In genomic region chr22:20131856-20132685, GRCh38 we compare ENCODE assay signal across 6 cellular contexts. TPM values are rescaled to one million over a fixed set of nuclear protein-coding genes. Genes with fewer than 3 reads are reported as not detected.
DNase-seq lines count a peak whose midpoint lies in the region; ATAC-seq and TF ChIP-seq lines count a peak whose summit lies in the region.

No MANE protein-coding gene starts in this region.

- peak overlapping the region; percentile 65 for H3K23ac ChIP-seq in IMR-90 (ENCODE audit: low read depth, low read length)

- H3K14ac ChIP-seq in IMR-90 (replicated peaks; ENCODE audit: low read depth, low read length), result peak overlapping the region; percentile 22

- WGBS in IMR-90 (ENCODE audit: extremely low coverage in 2 of 2, insufficient read length in 1 of 2), 2 experiments, result 0% methylated on average over 27 of the region's 73 CpGs; no CpG with 5 or more reads in 1 of the 2 experiments
- WGBS in ectodermal cell, 2 experiments, result 5 to 6% methylated on average over 73 of the region's 73 CpGs

- H4K5ac ChIP-seq in IMR-90 (ENCODE audit: low read depth, low read length), result no peak overlapping the region

- peaks cover 9% of the 10 kb centered on the region for H3K9me1 ChIP-seq in IMR-90 (ENCODE audit: insufficient read depth, low read length)

- no peak for TF ChIP-seq POLR2A in IMR-90 (IDR thresholded peaks at IDR 0.05; ENCODE audit: low read depth, low read length)

- H3K4me2 ChIP-seq in BLaER1 treated with 17β-estradiol and CSF1 and Interleukin-3, amounts not matched to agents 10 nM and 100 nM, result peak overlapping the region; percentile 89 to 100 (median 99)
- peak overlapping the region; percentile 91 for H3K4me2 ChIP-seq in IMR-90 (ENCODE audit: low read depth, low read length)

- no peaks in the 10 kb centered on the region for H3K27me3 ChIP-seq in BLaER1 treated with 17β-estradiol and CSF1 and Interleukin-3, amounts not matched to agents 10 nM and 100 nM
- H3K27me3 ChIP-seq in IMR-90 (ENCODE audit: control insufficient read depth, insufficient read depth, low read length), result no peaks in the 10 kb centered on the region
- no peaks in the 10 kb centered on the region for H3K27me3 ChIP-seq in ectodermal cell (ENCODE audit: control insufficient read depth, insufficient read depth, low read length, poor library complexity, severe bottlenecking)
- no peaks in the 10 kb centered on the region for H3K27me3 ChIP-seq in rectal smooth muscle tissue (ENCODE audit: control insufficient read depth, insufficient read depth, low read length)

- peak overlapping the region; percentile 43 for H2BK5ac ChIP-seq in IMR-90 (ENCODE audit: low read depth, low read length, poor library complexity, severe bottlenecking)

- peaks cover 44 to 91% (median 88%) of the 10 kb centered on the region in 11 experiments for H4K20me1 ChIP-seq in BLaER1 treated with 17β-estradiol and CSF1 and Interleukin-3, amounts not matched to agents 10 nM and 100 nM
- peaks cover 52% of the 10 kb centered on the region for H4K20me1 ChIP-seq in IMR-90 (ENCODE audit: insufficient read depth, low read length)

- BruUV-seq in IMR-90 (replicated peaks; lab: Mats Ljungman, UMichigan), result no TSS peak

- ATAC-seq in IMR-90 (ENCODE audit: low read depth), result peak; percentile 16

- H4K91ac ChIP-seq in IMR-90 (ENCODE audit: insufficient read depth, low read depth, low read length), result peak overlapping the region; percentile 65; the same call in 1 of the 2 replicates

- TF ChIP-seq RAD21 in IMR-90 (IDR thresholded peaks at IDR 0.05; ENCODE audit: low read length), result no peak

- H3K18ac ChIP-seq in IMR-90 (ENCODE audit: low read depth, low read length), result no peak overlapping the region

- dilution Hi-C loops in IMR-90 (cut with HindIII; ENCODE audit: low sequenced_read_pairs, unreplicated experiment), result no loop called here

- H3K56ac ChIP-seq in IMR-90 (ENCODE audit: extremely low read depth, insufficient read depth, low read length), result no peak overlapping the region

- H3K4me3 ChIP-seq in BLaER1 treated with 17β-estradiol and CSF1 and Interleukin-3, amounts not matched to agents 10 nM and 100 nM, result peak overlapping the region; percentile 82 to 93 (median 86)
- H3K4me3 ChIP-seq in IMR-90 (ENCODE audit: insufficient read depth, low read depth, low read length) (peak overlapping the region; percentile 72), ectodermal cell (ENCODE audit: insufficient read depth, low read depth, low read length) (peak overlapping the region; percentile 62), rectal smooth muscle tissue (ENCODE audit: low read length) (peak overlapping the region; percentile 81)

- no peak for TF ChIP-seq CTCF in IMR-90 (conservative IDR thresholded peaks at IDR 0.05; ENCODE audit: low read depth, low read length)

- peak overlapping the region in 10 of 11 experiments; percentile 26 to 62 (median 48); a peak in 16 of 22 replicates for H3K27ac ChIP-seq in BLaER1 treated with 17β-estradiol and CSF1 and Interleukin-3, amounts not matched to agents 10 nM and 100 nM
- H3K27ac ChIP-seq in IMR-90 (ENCODE audit: insufficient read depth, low read length), result peak overlapping the region; percentile 41
- H3K27ac ChIP-seq in ectodermal cell (ENCODE audit: insufficient read depth, low read depth, low read length, poor library complexity, severe bottlenecking), result no peak overlapping the region
- no peak overlapping the region for H3K27ac ChIP-seq in rectal smooth muscle tissue (ENCODE audit: low read depth, low read length)

- H3K9me3 ChIP-seq in BLaER1 treated with 17β-estradiol and CSF1 and Interleukin-3, amounts not matched to agents 10 nM and 100 nM (replicated peaks in 1 of 11), result no peaks in the 10 kb centered on the region
- H3K9me3 ChIP-seq in IMR-90 (ENCODE audit: control insufficient read depth, insufficient read depth, low read length) (no peaks in the 10 kb centered on the region), ectodermal cell (ENCODE audit: control insufficient read depth, low read length) (no peaks in the 10 kb centered on the region)

- CTCF ChIA-PET in IMR-90 (lab: Yijun Ruan, JAX), result no interaction called here

- H3K36me3 ChIP-seq in BLaER1 treated with 17β-estradiol and CSF1 and Interleukin-3, amounts not matched to agents 10 nM and 100 nM, result peaks cover 10 to 24% (median 15%) of the 10 kb centered on the region in 11 experiments; a peak in 21 of 22 replicates
- H3K36me3 ChIP-seq in IMR-90 (ENCODE audit: control insufficient read depth, insufficient read depth, low read length) (peaks cover 11% of the 10 kb centered on the region), ectodermal cell (ENCODE audit: control insufficient read depth, insufficient read depth, low read length) (peaks cover 3% of the 10 kb centered on the region), rectal smooth muscle tissue (ENCODE audit: control insufficient read depth, insufficient read depth, low read length) (no peaks in the 10 kb centered on the region)

- no peak overlapping the region for H2BK15ac ChIP-seq in IMR-90 (ENCODE audit: low read depth, low read length)

- peaks cover 53 to 88% (median 73%) of the 10 kb centered on the region in 10 experiments for H3K4me1 ChIP-seq in BLaER1 treated with 17β-estradiol and CSF1 and Interleukin-3, amounts not matched to agents 10 nM and 100 nM
- H3K4me1 ChIP-seq in IMR-90 (ENCODE audit: control insufficient read depth, insufficient read depth, low read length) (peaks cover 9% of the 10 kb centered on the region), ectodermal cell (ENCODE audit: control insufficient read depth, insufficient read depth, low read length) (no peaks in the 10 kb centered on the region), rectal smooth muscle tissue (ENCODE audit: control insufficient read depth, insufficient read depth, low read length) (peaks cover 11% of the 10 kb centered on the region)

- peak overlapping the region; percentile 71 to 73; a peak in 2 of 4 replicates for H4K8ac ChIP-seq in IMR-90 (ENCODE audit: low read depth in 2 of 2, low read length in 2 of 2)

- H3K79me1 ChIP-seq in IMR-90 (ENCODE audit: low read depth in 1 of 2, low read length in 2 of 2), result peaks cover 11 to 49% of the 10 kb centered on the region in 2 experiments

- in situ Hi-C loops in IMR-90 (cut with MboI; ENCODE audit: low sequenced_read_pairs), result no loop called here

- intact Hi-C loops in IMR-90 (cut with micrococcal nuclease), result no loop called here

- POLR2A ChIA-PET in IMR-90 (lab: Charles Lee; ENCODE audit: unreplicated experiment), result no interaction called here

- DNase-seq in IMR-90, result no peak
- DNase-seq in NCI-H446 (lab: John Stamatoyannopoulos, UW), result no peak
- DNase-seq in DMS 273 treated with DMSO at 0.1 percent for 48 hours (lab: John Stamatoyannopoulos, UW), result no peak

- H2BK120ac ChIP-seq in IMR-90 (ENCODE audit: low read depth, low read length), result no peak overlapping the region

- peak overlapping the region; percentile 47 for H3K4ac ChIP-seq in IMR-90 (ENCODE audit: low read depth, low read length)

- peak overlapping the region; percentile 78 for H2AK9ac ChIP-seq in IMR-90 (replicated peaks; ENCODE audit: low read depth, low read length, poor library complexity)

- peak overlapping the region; percentile 74 to 87 (median 84) for H3K9ac ChIP-seq in BLaER1 treated with 17β-estradiol and CSF1 and Interleukin-3, amounts not matched to agents 10 nM and 100 nM
- H3K9ac ChIP-seq in IMR-90 (ENCODE audit: low read depth, low read length), result peak overlapping the region; percentile 72
- H3K9ac ChIP-seq in rectal smooth muscle tissue (ENCODE audit: low read length), result peak overlapping the region; percentile 72

- H2AFZ ChIP-seq in IMR-90 (replicated peaks; ENCODE audit: low read length, poor library complexity), result peak overlapping the region; percentile 89

- H2BK20ac ChIP-seq in IMR-90 (ENCODE audit: low read depth, low read length), result no peak overlapping the region

- H2AK5ac ChIP-seq in IMR-90 (ENCODE audit: low read depth, low read length), result peak overlapping the region; percentile 35; the same call in 1 of the 2 replicates

RNA-seq across cellular contexts. Expression of gene ZDHHC8, which starts 0.5 kb away (rescaled TPM):
- total RNA-seq in IMR-90 (2012; rRNA removed), result 2.5 and 4.4 TPM in 2 replicates
- 72.6 and 75.6 TPM in 2 replicates for polyA plus RNA-seq in IMR-90 (2012; rRNA removed)
- polyA plus RNA-seq in IMR-90 (2012; cell fraction: cytosol; rRNA removed), result 49.9 and 121 TPM in 2 replicates
- 275 and 805 TPM in 2 replicates for polyA plus RNA-seq in IMR-90 (2012; cell fraction: nucleus; rRNA removed; ENCODE audit: low replicate concordance)
- 65.4 TPM for polyA plus RNA-seq in ectodermal cell (2013, experiment 1 of 4)
- polyA plus RNA-seq in ectodermal cell (2013, experiment 2 of 4), result 68.7 TPM
- polyA plus RNA-seq in ectodermal cell (2013, experiment 3 of 4), result 57.7 TPM
- polyA plus RNA-seq in ectodermal cell (2013, experiment 4 of 4), result 58.1 TPM

RNA-seq across cellular contexts. Expression of gene TRMT2A, which starts 15.0 kb away (rescaled TPM):
- 12.8 and 22.0 TPM in 2 replicates for total RNA-seq in IMR-90 (2012; rRNA removed)
- polyA plus RNA-seq in IMR-90 (2012; rRNA removed), result 39.1 and 46.4 TPM in 2 replicates
- polyA plus RNA-seq in IMR-90 (2012; cell fraction: cytosol; rRNA removed), result 17.4 and 20.9 TPM in 2 replicates
- 229 and 533 TPM in 2 replicates for polyA plus RNA-seq in IMR-90 (2012; cell fraction: nucleus; rRNA removed; ENCODE audit: low replicate concordance)
- 40.2 TPM for polyA plus RNA-seq in ectodermal cell (2013, experiment 1 of 4)
- polyA plus RNA-seq in ectodermal cell (2013, experiment 2 of 4), result 48.7 TPM
- 36.8 TPM for polyA plus RNA-seq in ectodermal cell (2013, experiment 3 of 4)
- 49.3 TPM for polyA plus RNA-seq in ectodermal cell (2013, experiment 4 of 4)

RNA-seq across cellular contexts. Expression of gene RANBP1, which starts 16.2 kb away (rescaled TPM):
- 173 and 271 TPM in 2 replicates for total RNA-seq in IMR-90 (2012; rRNA removed)
- polyA plus RNA-seq in IMR-90 (2012; rRNA removed), result 376 and 419 TPM in 2 replicates
- polyA plus RNA-seq in IMR-90 (2012; cell fraction: cytosol; rRNA removed), result 171 and 509 TPM in 2 replicates
- 88.9 and 183 TPM in 2 replicates for polyA plus RNA-seq in IMR-90 (2012; cell fraction: nucleus; rRNA removed; ENCODE audit: low replicate concordance)
- 522 TPM for polyA plus RNA-seq in ectodermal cell (2013, experiment 1 of 4)
- 457 TPM for polyA plus RNA-seq in ectodermal cell (2013, experiment 2 of 4)
- 538 TPM for polyA plus RNA-seq in ectodermal cell (2013, experiment 3 of 4)
- 496 TPM for polyA plus RNA-seq in ectodermal cell (2013, experiment 4 of 4)

RNA-seq across cellular contexts. Expression of gene CCDC188, which starts 18.8 kb away (rescaled TPM):
- total RNA-seq in IMR-90 (2012; rRNA removed), result not detected in 2 replicates
- polyA plus RNA-seq in IMR-90 (2012; rRNA removed), result 0.10 and 0.32 TPM in 2 replicates
- 0.09 TPM in 1 of 2 replicates, not detected in the other for polyA plus RNA-seq in IMR-90 (2012; cell fraction: cytosol; rRNA removed)
- polyA plus RNA-seq in IMR-90 (2012; cell fraction: nucleus; rRNA removed; ENCODE audit: low replicate concordance), result 1.7 and 4.3 TPM in 2 replicates
- not detected for polyA plus RNA-seq in ectodermal cell (2013, experiment 1 of 4)
- polyA plus RNA-seq in ectodermal cell (2013, experiment 2 of 4), result not detected
- not detected for polyA plus RNA-seq in ectodermal cell (2013, experiment 3 of 4)
- 0.41 TPM for polyA plus RNA-seq in ectodermal cell (2013, experiment 4 of 4)

RNA-seq across cellular contexts. Expression of gene DGCR8, which starts 52.0 kb away (rescaled TPM):
- 16.7 and 22.8 TPM in 2 replicates for total RNA-seq in IMR-90 (2012; rRNA removed)
- 21.5 and 25.3 TPM in 2 replicates for polyA plus RNA-seq in IMR-90 (2012; rRNA removed)
- 12.2 and 14.6 TPM in 2 replicates for polyA plus RNA-seq in IMR-90 (2012; cell fraction: cytosol; rRNA removed)
- polyA plus RNA-seq in IMR-90 (2012; cell fraction: nucleus; rRNA removed; ENCODE audit: low replicate concordance), result 122 and 125 TPM in 2 replicates
- polyA plus RNA-seq in ectodermal cell (2013, experiment 1 of 4), result 45.9 TPM
- 59.5 TPM for polyA plus RNA-seq in ectodermal cell (2013, experiment 2 of 4)
- polyA plus RNA-seq in ectodermal cell (2013, experiment 3 of 4), result 36.5 TPM
- 38.8 TPM for polyA plus RNA-seq in ectodermal cell (2013, experiment 4 of 4)

Comparison
In these comparisons a context has a peak if more than half of its experiments do, and no peak if none do; other contexts are left out.
1. H3K27ac ChIP-seq: peak in BLaER1 treated with 17β-estradiol and CSF1 and Interleukin-3, amounts not matched to agents 10 nM and 100 nM (10 of 11) and IMR-90 (single experiment); none in ectodermal cell (single experiment) and rectal smooth muscle tissue (single experiment).
2. Peak in every context shown above with its lines, with median percentiles within 50 percentile points of each other: H3K4me3 ChIP-seq and H3K9ac ChIP-seq.